Comparison of ENCODE assay signal across 20 cellular contexts in genomic region chr11:1333091-1333772, GRCh38. TPM values are rescaled to one million over a fixed set of nuclear protein-coding genes. Genes with fewer than 3 reads are reported as not detected.
"Had no signal": no experiment of that assay in that cellular context is flagged by ENCODE, and none has a peak within 500 bp of the region (broad histone marks: within the 10 kb centered on the region; RNA-seq: fewer than 3 reads in every experiment).

No MANE protein-coding gene starts in this region.

- H3K27ac Mint-ChIP-seq: activated naive CD8-positive, alpha-beta T cell treated with anti-CD3 and anti-CD28 coated beads, Interleukin-2, amount 50 U/mL, for 24 hours; activated T-helper 2 cell treated with anti-CD3 and anti-CD28 coated beads, Interferon-gamma antibody, Interleukin-2, Interleukin-4, amounts not matched to agents 10 μg/mL and 5 μg/mL and 100 μg/mL, durations not matched to agents 14 hours and 24 hours and 36 hours; brain; naive thymus-derived CD4-positive, alpha-beta T cell; stimulated activated naive CD8-positive, alpha-beta T cell treated with anti-CD3 and anti-CD28 coated beads, Interleukin-15, amount 100 ng/mL, for 72 hours; T-helper 1 cell treated with Interleukin-12 subunit alpha and Interleukin-12 subunit beta and Interleukin-4 antibody, amounts not matched to agents 30 μg/mL and 1 μg/mL, for 36 hours had no signal

- H3K27ac ChIP-seq: foreskin keratinocyte, ovary, psoas muscle, VCaP had no signal

- H3K4me3 ChIP-seq: ovary, psoas muscle had no signal

- H3K27me3 Mint-ChIP-seq: stimulated activated naive CD8-positive, alpha-beta T cell treated with anti-CD3 and anti-CD28 coated beads, Interleukin-15, amount 100 ng/mL, for 72 hours had no signal

- H3K36me3 Mint-ChIP-seq: brain had no signal

- H3K9me3 ChIP-seq: ovary, psoas muscle had no signal

- DNase-seq: activated CD4-positive, alpha-beta T cell treated with anti-CD3 and anti-CD28 coated beads for 1 hour; activated naive CD4-positive, alpha-beta T cell treated with Interleukin-2 at 50 U/mL for 16 hours; activated naive CD8-positive, alpha-beta T cell treated with anti-CD3 and anti-CD28 coated beads, Interleukin-2, amount 50 U/mL, for 24 hours; anterior cingulate cortex; caudate nucleus; foreskin keratinocyte; left ventricle myocardium superior; mesenchymal stem cell; naive thymus-derived CD4-positive, alpha-beta T cell; psoas muscle; right cardiac atrium; stimulated activated CD4-positive, alpha-beta T cell treated with anti-CD3 and anti-CD28 coated beads, Interleukin-15, amount 100 ng/mL, for 24 hours; stimulated activated CD4-positive, alpha-beta T cell treated with anti-CD3 and anti-CD28 coated beads, Interleukin-4, amount 100 ng/mL, for 1 hour; stimulated activated naive CD8-positive, alpha-beta T cell treated with anti-CD3 and anti-CD28 coated beads, Interleukin-15, amount 100 ng/mL, for 72 hours; trophoblast cell had no signal

- H3K4me3 Mint-ChIP-seq: activated naive CD8-positive, alpha-beta T cell treated with anti-CD3 and anti-CD28 coated beads, Interleukin-2, amount 50 U/mL, for 24 hours; stimulated activated naive CD8-positive, alpha-beta T cell treated with anti-CD3 and anti-CD28 coated beads, Interleukin-15, amount 100 ng/mL, for 72 hours; T-helper 1 cell treated with Interleukin-12 subunit alpha and Interleukin-12 subunit beta and Interleukin-4 antibody, amounts not matched to agents 30 μg/mL and 1 μg/mL, for 36 hours had no signal

- H3K27me3 ChIP-seq: ovary had no signal

- H3K36me3 ChIP-seq: ovary had no signal

RNA-seq across cellular contexts. Expression of gene BRSK2, which starts 56.5 kb away (rescaled TPM):
- polyA plus RNA-seq: naive thymus-derived CD4-positive, alpha-beta T cell had no signal
